ENCODE assay signal across 9 cellular contexts in genomic region chr2:160061533-160062282, GRCh38. TPM values are rescaled to one million over a fixed set of nuclear protein-coding genes. Genes with fewer than 3 reads are reported as not detected.
DNase-seq lines count a peak whose midpoint lies in the region; ATAC-seq and TF ChIP-seq lines count a peak whose summit lies in the region.
"Had no signal": no experiment of that assay in that cellular context is flagged by ENCODE, and none has a peak within 500 bp of the region (broad histone marks: within the 10 kb centered on the region; RNA-seq: fewer than 3 reads in every experiment).

No MANE protein-coding gene starts in this region.

- peaks cover 8% of the 10 kb centered on the region for H3K79me2 ChIP-seq in hepatocyte

- peak overlapping the region; percentile 96 for H3K4me3 ChIP-seq in hepatocyte
- H3K4me3 ChIP-seq in gastrocnemius medialis = peak overlapping the region; percentile 63 to 90 (median 72)

- peaks cover 3% of the 10 kb centered on the region for H3K9me3 Mint-ChIP-seq in activated naive CD8-positive, alpha-beta T cell treated with anti-CD3 and anti-CD28 coated beads, Interleukin-2, amount 10 ng/mL, durations not matched to agents 7 days and 5 days

- peaks cover 12% of the 10 kb centered on the region for H3K4me1 ChIP-seq in hepatocyte (ENCODE audit: insufficient read depth)
- peaks cover 0 to 3% of the 10 kb centered on the region in 2 donors for H3K4me1 ChIP-seq in gastrocnemius medialis

- H2AFZ ChIP-seq in hepatocyte = peak overlapping the region; percentile 89

- no peaks in the 10 kb centered on the region for H3K9me2 ChIP-seq in hepatocyte (replicated peaks; ENCODE audit: insufficient read depth)

- ATAC-seq in activated naive CD8-positive, alpha-beta T cell treated with anti-CD3 and anti-CD28 coated beads, Interleukin-2, amount 10 ng/mL, durations not matched to agents 7 days and 5 days (ENCODE audit: low read depth) = no peak
- ATAC-seq in gastrocnemius medialis = peak in 1 of 2 donors; percentile 6

- TF ChIP-seq POLR2A in gastrocnemius medialis (IDR thresholded peaks at IDR 0.05) = no peak

- H3K36me3 ChIP-seq in hepatocyte (replicated peaks; ENCODE audit: insufficient read depth, low read depth) = no peaks in the 10 kb centered on the region
- no peaks in the 10 kb centered on the region for H3K36me3 ChIP-seq in gastrocnemius medialis

- H3K9me3 ChIP-seq in hepatocyte (ENCODE audit: low read depth) = no peaks in the 10 kb centered on the region
- H3K9me3 ChIP-seq in gastrocnemius medialis = no peaks in the 10 kb centered on the region

- H3K27ac ChIP-seq in hepatocyte (peak overlapping the region; percentile 62), gastrocnemius medialis (no peak overlapping the region)

- intact Hi-C loops in gastrocnemius medialis (cut with DNase I; ENCODE audit: low total_unique reads) = no loop called here

- H4K20me1 ChIP-seq in hepatocyte (ENCODE audit: insufficient read depth, poor library complexity, severe bottlenecking) = no peaks in the 10 kb centered on the region

- TF ChIP-seq CTCF in hepatocyte (IDR thresholded peaks at IDR 0.05; ENCODE audit: poor library complexity) = no peak
- TF ChIP-seq CTCF in gastrocnemius medialis (IDR thresholded peaks at IDR 0.05 in 4 of 5, conservative IDR thresholded peaks at IDR 0.05 in 1 of 5) = no peak

- H3K4me2 ChIP-seq in hepatocyte = peak overlapping the region; percentile 82

- no peaks in the 10 kb centered on the region for H3K27me3 ChIP-seq in hepatocyte
- H3K27me3 ChIP-seq in gastrocnemius medialis = peaks cover 0 to 6% (median 0%) of the 10 kb centered on the region in 3 donors

- no peaks in the 10 kb centered on the region for H3K36me3 Mint-ChIP-seq in activated naive CD8-positive, alpha-beta T cell treated with anti-CD3 and anti-CD28 coated beads, Interleukin-2, amount 10 ng/mL, durations not matched to agents 7 days and 5 days

- WGBS in hepatocyte (ENCODE audit: low lambda C conversion rate, missing lambda C conversion rate) = 44% methylated on average over 36 of the region's 45 CpGs

- H3K4me1 Mint-ChIP-seq in activated naive CD8-positive, alpha-beta T cell treated with anti-CD3 and anti-CD28 coated beads, Interleukin-2, amount 10 ng/mL, durations not matched to agents 7 days and 5 days = peaks cover 7% of the 10 kb centered on the region

- H3K4me3 Mint-ChIP-seq in activated naive CD8-positive, alpha-beta T cell treated with anti-CD3 and anti-CD28 coated beads, Interleukin-2, amount 10 ng/mL, durations not matched to agents 7 days and 5 days = peak overlapping the region; percentile 70

- POLR2A ChIA-PET in activated naive CD8-positive, alpha-beta T cell treated with anti-CD3 and anti-CD28 coated beads, Interleukin-2, amount 10 ng/mL, durations not matched to agents 7 days and 5 days (lab: Charles Lee) = no interaction called here

- no peak overlapping the region for H3K27ac Mint-ChIP-seq in activated naive CD8-positive, alpha-beta T cell treated with anti-CD3 and anti-CD28 coated beads, Interleukin-2, amount 10 ng/mL, durations not matched to agents 7 days and 5 days

- DNase-seq in D341Med (ENCODE audit: low spot score) (peak; percentile 35), hepatocyte (ENCODE audit: low spot score) (peak; percentile 24), gastrocnemius medialis (no peak), NCI-H1417 treated with DMSO at 0.1 percent for 48 hours (lab: John Stamatoyannopoulos, UW) (no peak), Kasumi-1 (lab: John Stamatoyannopoulos, UW) (no peak)
- DNase-seq in activated naive CD8-positive, alpha-beta T cell treated with anti-CD3 and anti-CD28 coated beads, Interleukin-2, amount 10 ng/mL, durations not matched to agents 7 days and 5 days = no peak
- DNase-seq in stimulated activated CD4-positive, alpha-beta T cell treated with anti-CD3 and anti-CD28 coated beads, Interleukin-4, amount 100 ng/mL, for 4 hours = no peak
- DNase-seq in activated CD8-positive, alpha-beta memory T cell treated with anti-CD3 and anti-CD28 coated beads for 24 hours = no peak
- DNase-seq: SIG-M5 had no signal

- in situ Hi-C loops in gastrocnemius medialis (cut with MboI; ENCODE audit: low sequenced_read_pairs in 4 of 4) = no loop called here

- H3K27me3 Mint-ChIP-seq in activated naive CD8-positive, alpha-beta T cell treated with anti-CD3 and anti-CD28 coated beads, Interleukin-2, amount 10 ng/mL, durations not matched to agents 7 days and 5 days = peaks cover 45% of the 10 kb centered on the region

RNA-seq across cellular contexts. Expression of gene PLA2R1, which starts 0.7 kb away (rescaled TPM):
- total RNA-seq in activated naive CD8-positive, alpha-beta T cell treated with anti-CD3 and anti-CD28 coated beads, Interleukin-2, amount 10 ng/mL, durations not matched to agents 7 days and 5 days = not detected
- 7.9 and 9.6 TPM in 2 replicates for total RNA-seq in hepatocyte
- polyA plus RNA-seq in hepatocyte = 4.9 TPM in 2 replicates
- 1 to 10 TPM in 1 of 4 donors, under 1 TPM in 3; 0.34 to 1.0 (median 0.45) TPM for total RNA-seq in gastrocnemius medialis

Comparison
In these comparisons a context has a peak if more than half of its experiments do, and no peak if none do; other contexts are left out.
1. DNase-seq: peak in D341Med (single experiment) and hepatocyte (single experiment); none in activated naive CD8-positive, alpha-beta T cell treated with anti-CD3 and anti-CD28 coated beads, Interleukin-2, amount 10 ng/mL, durations not matched to agents 7 days and 5 days (single experiment), gastrocnemius medialis (0 of 2), NCI-H1417 treated with DMSO at 0.1 percent for 48 hours (single experiment), Kasumi-1 (0 of 2), stimulated activated CD4-positive, alpha-beta T cell treated with anti-CD3 and anti-CD28 coated beads, Interleukin-4, amount 100 ng/mL, for 4 hours (0 of 2) and activated CD8-positive, alpha-beta memory T cell treated with anti-CD3 and anti-CD28 coated beads for 24 hours (single experiment).